35 cellular contexts compared by ENCODE assay signal in genomic region chr11:27310182-27310581, GRCh38.
"Had no signal": no experiment of that assay in that cellular context is flagged by ENCODE, and none has a peak within 500 bp of the region (broad histone marks: within the 10 kb centered on the region; RNA-seq: fewer than 3 reads in every experiment).

No MANE protein-coding gene starts in this region.

- DNase-seq: Kasumi-1, MG63, MM.1S, MV-4-11, NCI-H1048, NCI-H1092, NCI-H1092 treated with DMSO at 0.1 percent for 48 hours, NCI-H1105, NCI-H1105 treated with DMSO at 0.1 percent for 48 hours, NCI-H1417, NCI-H1417 treated with DMSO at 0.1 percent for 48 hours, NCI-H1436, NCI-H1436 treated with DMSO at 0.1 percent for 48 hours, NCI-H146, NCI-H1694, NCI-H1694 treated with DMSO at 0.1 percent for 48 hours, NCI-H187, NCI-H187 treated with DMSO at 0.1 percent for 48 hours, NCI-H1930, NCI-H2029, NCI-H2029 treated with DMSO at 0.1 percent for 48 hours, NCI-H2081 treated with DMSO at 0.1 percent for 48 hours, NCI-H2107, NCI-H2171, NCI-H2171 treated with DMSO at 0.1 percent for 48 hours, NCI-H2227 treated with DMSO at 0.1 percent for 48 hours, NCI-H226, NCI-H345, NCI-H446, NCI-H446 treated with DMSO at 0.1 percent for 48 hours, NCI-H510A, NCI-H510A treated with DMSO at 0.1 percent for 48 hours, NCI-H524, NCI-H524 treated with DMSO at 0.1 percent for 48 hours, NCI-H526 had no signal

- H3K36me3 ChIP-seq: MG63 had no signal

- H3K27me3 ChIP-seq: MG63 had no signal

- H3K9me3 ChIP-seq: MG63 had no signal

- H3K4me3 ChIP-seq: MG63 had no signal
